13 cellular contexts compared by ENCODE assay signal in genomic region chr17:69947027-69947759, GRCh38.
"Had no signal": no experiment of that assay in that cellular context is flagged by ENCODE, and none has a peak within 500 bp of the region (broad histone marks: within the 10 kb centered on the region; RNA-seq: fewer than 3 reads in every experiment).

No MANE protein-coding gene starts in this region.

- H3K4me3 ChIP-seq: ascending aorta, lower lobe of right lung, right atrium auricular region, tibial artery, vagina had no signal

- DNase-seq: activated CD4-positive, alpha-beta memory T cell treated with anti-CD3 and anti-CD28 coated beads, Interleukin-2, amount 10 ng/mL, durations not matched to agents 7 days and 5 days; activated T-cell treated with anti-CD3 and anti-CD28 coated beads, Interleukin-2, amount 50 U/mL, for 72 hours; erythroblast; hypothalamus; lower lobe of right lung; midbrain; posterior cingulate gyrus; small intestine; tibial artery had no signal

- H3K27ac ChIP-seq: ascending aorta, lower lobe of right lung, right atrium auricular region, tibial artery, vagina, VCaP had no signal

- H3K36me3 ChIP-seq: ascending aorta, lower lobe of right lung, right atrium auricular region, tibial artery, vagina had no signal

- H3K9me3 ChIP-seq: ascending aorta, lower lobe of right lung, right atrium auricular region, tibial artery, vagina had no signal

- H3K27me3 ChIP-seq: ascending aorta, right atrium auricular region, tibial artery, vagina had no signal

- H3K4me1 ChIP-seq: lower lobe of right lung, right atrium auricular region had no signal

- ATAC-seq: activated T-cell treated with anti-CD3 and anti-CD28 coated beads, Interleukin-2, amount 50 U/mL, for 72 hours; lower lobe of right lung had no signal
